8 cellular contexts compared by ENCODE assay signal in the genomic region with DNA sequence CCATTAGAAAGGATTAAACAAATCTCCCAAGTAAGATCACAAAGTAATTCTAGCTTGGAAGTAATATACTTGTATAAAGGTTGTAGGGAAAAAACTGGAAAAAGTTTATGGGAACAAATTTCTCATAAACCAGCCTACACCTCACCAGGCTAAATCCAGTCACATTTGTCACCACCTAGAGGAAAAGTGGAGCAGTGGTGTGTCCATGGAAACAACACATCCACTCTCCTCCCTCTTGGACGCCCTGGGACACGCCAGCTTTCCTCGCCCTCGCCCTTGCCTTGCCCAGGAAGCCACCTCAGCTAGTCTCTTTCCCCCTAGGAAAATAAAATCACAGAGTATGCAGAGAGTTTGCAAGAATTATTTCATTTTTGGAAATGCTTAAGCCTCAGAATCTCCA. TPM values are rescaled to one million over a fixed set of nuclear protein-coding genes. Genes with fewer than 3 reads are reported as not detected.
DNase-seq lines count a peak whose midpoint lies in the region; ATAC-seq and TF ChIP-seq lines count a peak whose summit lies in the region.

No MANE protein-coding gene starts in this region.

- 94% methylated on average over 4 of the region's 4 CpGs for WGBS in thymus

- intact Hi-C loops in breast epithelium (cut with DNase I; ENCODE audit: low total_unique reads), result no loop called here

- H3K27me3 ChIP-seq in breast epithelium (no peaks in the 10 kb centered on the region), thymus (ENCODE audit: control insufficient read depth, insufficient read depth) (no peaks in the 10 kb centered on the region)

- DNase-seq in NCI-H1105 treated with DMSO at 0.1 percent for 48 hours (lab: John Stamatoyannopoulos, UW) (peak; percentile 25), breast epithelium (ENCODE audit: low spot score in 2 of 2) (peak in 1 of 2 donors; percentile 31), left kidney (ENCODE audit: low read depth, low spot score) (peak; percentile 44), CD1c-positive myeloid dendritic cell (ENCODE audit: extremely low spot score) (no peak), RPMI8226 (no peak), NOMO-1 treated with DMSO at 0.1 percent for 48 hours (lab: John Stamatoyannopoulos, UW; ENCODE audit: unreplicated experiment) (no peak)

- H3K27ac ChIP-seq in breast epithelium, result peak overlapping the region; percentile 83 to 85
- H3K27ac ChIP-seq in thymus (ENCODE audit: low read depth), result peak overlapping the region; percentile 46

- H3K9me3 ChIP-seq in breast epithelium (no peaks in the 10 kb centered on the region), thymus (ENCODE audit: control insufficient read depth) (no peaks in the 10 kb centered on the region)

- peak in 1 of 3 donors; percentile 19 for TF ChIP-seq CTCF in breast epithelium (IDR thresholded peaks at IDR 0.05)

- H3K4me3 ChIP-seq in breast epithelium (peak overlapping the region; percentile 41 to 67 (median 49)), thymus (ENCODE audit: low read length) (no peak overlapping the region)

- H3K4me1 ChIP-seq in breast epithelium, result no peaks in the 10 kb centered on the region
- H3K4me1 ChIP-seq in thymus (ENCODE audit: control insufficient read depth, insufficient read depth, low read length), result no peaks in the 10 kb centered on the region

- ATAC-seq in GM19324 (IDR thresholded peaks at IDR 0.05; ENCODE audit: low FRiP score, unreplicated experiment), result no peak

- no peak for TF ChIP-seq POLR2A in breast epithelium (IDR thresholded peaks at IDR 0.05)

- H3K36me3 ChIP-seq in breast epithelium (no peaks in the 10 kb centered on the region), thymus (ENCODE audit: control insufficient read depth, insufficient read depth) (no peaks in the 10 kb centered on the region)

RNA-seq across cellular contexts. Expression of gene PALMD, which starts 2.2 kb away (rescaled TPM):
- total RNA-seq in breast epithelium, result 10 to 100 TPM; 35.3 to 96.7 (median 77.7) TPM
- 21.2 TPM for polyA plus RNA-seq in thymus

Comparison
In these comparisons a context has a peak if more than half of its experiments do, and no peak if none do; other contexts are left out.
1. DNase-seq: peak in NCI-H1105 treated with DMSO at 0.1 percent for 48 hours (single experiment) and left kidney (single experiment); none in CD1c-positive myeloid dendritic cell (single experiment), RPMI8226 (single experiment) and NOMO-1 treated with DMSO at 0.1 percent for 48 hours (single experiment).